Comparison of ENCODE assay signal across 26 cellular contexts in the genomic region with DNA sequence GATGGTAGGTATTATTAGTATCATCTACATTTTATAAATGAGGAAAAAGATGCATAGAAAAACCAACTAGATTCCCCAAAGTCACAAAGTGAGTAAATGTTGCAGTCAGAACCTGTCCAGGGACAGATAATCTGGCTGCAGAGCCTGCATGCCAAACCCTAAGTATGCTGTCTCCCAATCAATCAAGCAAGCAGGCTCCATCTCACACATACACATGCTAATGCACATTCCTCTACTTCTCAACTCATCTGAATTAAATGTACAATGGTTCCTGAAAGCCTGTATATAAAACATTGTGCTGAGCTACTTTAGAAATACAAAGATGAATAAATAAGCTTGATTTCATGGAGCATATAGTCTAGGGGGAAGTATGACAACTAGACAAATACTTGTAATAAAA.
DNase-seq lines count a peak whose midpoint lies in the region; ATAC-seq and TF ChIP-seq lines count a peak whose summit lies in the region.
"Had no signal": no experiment of that assay in that cellular context is flagged by ENCODE, and none has a peak within 500 bp of the region (broad histone marks: within the 10 kb centered on the region; RNA-seq: fewer than 3 reads in every experiment).

No MANE protein-coding gene starts in this region.

- H3K9me3 Mint-ChIP-seq in activated T-cell treated with anti-CD3 and anti-CD28 coated beads, Interleukin-2, amount 50 U/mL, for 72 hours, result peaks cover 2 to 7% of the 10 kb centered on the region in 2 donors
- peaks cover 2% of the 10 kb centered on the region for H3K9me3 Mint-ChIP-seq in CD8-positive, alpha-beta T cell
- peaks cover 10 to 17% of the 10 kb centered on the region in 2 donors for H3K9me3 Mint-ChIP-seq in activated naive CD4-positive, alpha-beta T cell treated with anti-CD3 and anti-CD28 coated beads, Interleukin-2, amount 50 U/mL, for 72 hours
- peaks cover 0 to 2% of the 10 kb centered on the region in 2 donors for H3K9me3 Mint-ChIP-seq in natural killer cell

- peaks cover 91% of the 10 kb centered on the region for H3K4me1 Mint-ChIP-seq in activated T-cell treated with anti-CD3 and anti-CD28 coated beads, Interleukin-2, amount 50 U/mL, for 72 hours (ENCODE audit: low read depth)
- peaks cover 89% of the 10 kb centered on the region for H3K4me1 Mint-ChIP-seq in CD8-positive, alpha-beta T cell (ENCODE audit: low read depth)
- H3K4me1 Mint-ChIP-seq in natural killer cell, result peaks cover 88 to 97% of the 10 kb centered on the region in 2 donors
- H3K4me1 Mint-ChIP-seq: nephron progenitor cell had no signal

- POLR2A ChIA-PET in CD8-positive, alpha-beta T cell (lab: Charles Lee), result interaction anchor here (1.3 kb wide), 1 partner anchor 15 kb away, joined by 5 read pairs; no protein-coding TSS in a partner anchor

- H3K27ac ChIP-seq in CD8-positive, alpha-beta T cell (ENCODE audit: low read depth, low read length), result no peak overlapping the region
- H3K27ac ChIP-seq: brain microvascular endothelial cell, C4-2B, foreskin keratinocyte, heart right ventricle, pancreas, testis, uterus, WERI-Rb-1 had no signal

- CTCF ChIA-PET in CD8-positive, alpha-beta T cell (lab: Charles Lee), result interaction anchor here (0.6 kb wide), 1 partner anchor 369 kb away, joined by 3 read pairs; no protein-coding TSS in a partner anchor

- no peaks in the 10 kb centered on the region for H3K27me3 Mint-ChIP-seq in activated T-cell treated with anti-CD3 and anti-CD28 coated beads, Interleukin-2, amount 50 U/mL, for 72 hours (ENCODE audit: low read depth)
- no peaks in the 10 kb centered on the region for H3K27me3 Mint-ChIP-seq in CD8-positive, alpha-beta T cell (ENCODE audit: low read depth)
- no peaks in the 10 kb centered on the region for H3K27me3 Mint-ChIP-seq in natural killer cell (ENCODE audit: low read depth in 2 of 2)
- H3K27me3 Mint-ChIP-seq: activated CD4-positive, alpha-beta memory T cell treated with anti-CD3 and anti-CD28 coated beads for 36 hours had no signal

- no peak overlapping the region for H3K4me3 ChIP-seq in CD8-positive, alpha-beta T cell (ENCODE audit: low read depth, low read length)
- H3K4me3 ChIP-seq: pancreas, smooth muscle cell, testis, uterus had no signal

- no peaks in the 10 kb centered on the region for H3K27me3 ChIP-seq in CD8-positive, alpha-beta T cell (ENCODE audit: insufficient read depth, low read length)
- H3K27me3 ChIP-seq: brain microvascular endothelial cell, foreskin keratinocyte, heart right ventricle, pancreas, testis, uterus had no signal

- intact Hi-C loops in CD8-positive, alpha-beta T cell (cut with DNase I, micrococcal nuclease), result loop anchor here in 1 of 2 experiments (2.0 to 5.0 kb wide), 2 partner anchors 15 to 45 kb away; no protein-coding TSS in a partner anchor
- intact Hi-C loops in natural killer cell (cut with micrococcal nuclease), result no loop called here

- H3K4me3 Mint-ChIP-seq in activated T-cell treated with anti-CD3 and anti-CD28 coated beads, Interleukin-2, amount 50 U/mL, for 72 hours, result peak overlapping the region; percentile 39 to 92
- peak overlapping the region; percentile 65 for H3K4me3 Mint-ChIP-seq in CD8-positive, alpha-beta T cell
- H3K4me3 Mint-ChIP-seq in natural killer cell, result peak overlapping the region; percentile 84
- H3K4me3 Mint-ChIP-seq: H9, nephron progenitor cell had no signal

- H3K4me1 ChIP-seq in CD8-positive, alpha-beta T cell (ENCODE audit: insufficient read depth, low read length), result peaks cover 61% of the 10 kb centered on the region
- H3K4me1 ChIP-seq: foreskin keratinocyte, pancreas, testis, uterus had no signal

- peak overlapping the region; percentile 91 for H3K27ac Mint-ChIP-seq in activated T-cell treated with anti-CD3 and anti-CD28 coated beads, Interleukin-2, amount 50 U/mL, for 72 hours
- peak overlapping the region; percentile 76 for H3K27ac Mint-ChIP-seq in CD8-positive, alpha-beta T cell
- H3K27ac Mint-ChIP-seq in activated naive CD4-positive, alpha-beta T cell treated with anti-CD3 and anti-CD28 coated beads, Interleukin-2, amount 50 U/mL, for 72 hours, result peak overlapping the region; percentile 13 to 77
- peak overlapping the region; percentile 90 for H3K27ac Mint-ChIP-seq in natural killer cell
- H3K27ac Mint-ChIP-seq: activated CD4-positive, alpha-beta memory T cell treated with anti-CD3 and anti-CD28 coated beads for 36 hours; H9; nephron progenitor cell had no signal

- no peak for ATAC-seq in activated T-cell treated with anti-CD3 and anti-CD28 coated beads, Interleukin-2, amount 50 U/mL, for 72 hours (replicated peaks in 1 of 2)
- ATAC-seq in CD8-positive, alpha-beta T cell, result no peak
- ATAC-seq in activated naive CD4-positive, alpha-beta T cell treated with anti-CD3 and anti-CD28 coated beads, Interleukin-2, amount 50 U/mL, for 72 hours, result no peak
- ATAC-seq in natural killer cell (no peak), GM18502 (IDR thresholded peaks at IDR 0.05; ENCODE audit: poor library complexity, unreplicated experiment) (no peak)
- ATAC-seq: foreskin keratinocyte, heart right ventricle, pancreas had no signal

- DNase-seq in activated T-cell treated with anti-CD3 and anti-CD28 coated beads, Interleukin-2, amount 50 U/mL, for 72 hours, result no peak
- DNase-seq in activated T-cell treated with anti-CD3 and anti-CD28 coated beads, Interleukin-2, amount 50 U/mL, for 1 hour, result no peak
- no peak for DNase-seq in CD8-positive, alpha-beta T cell
- DNase-seq in activated naive CD4-positive, alpha-beta T cell treated with anti-CD3 and anti-CD28 coated beads, Interleukin-2, amount 50 U/mL, for 72 hours (ENCODE audit: low spot score in 2 of 2), result no peak
- DNase-seq in natural killer cell, result no peak
- DNase-seq in NCI-H2081 (lab: John Stamatoyannopoulos, UW), result no peak
- DNase-seq in iPS-NIHi7 (ENCODE audit: extremely low spot score), result no peak
- DNase-seq: ACHN; activated CD4-positive, alpha-beta memory T cell treated with anti-CD3 and anti-CD28 coated beads for 36 hours; brain microvascular endothelial cell; effector memory CD4-positive, alpha-beta T cell; foreskin keratinocyte; H9; heart right ventricle; NCI-H1048; NCI-H1694 treated with DMSO at 0.1 percent for 48 hours; NCI-H69; nephron progenitor cell; pancreas; stimulated activated CD4-positive, alpha-beta T cell treated with anti-CD3 and anti-CD28 coated beads, Interleukin-2, amount 100 ng/mL, for 24 hours; testis; uterus; WERI-Rb-1 had no signal

- no peaks in the 10 kb centered on the region for H3K36me3 ChIP-seq in CD8-positive, alpha-beta T cell (ENCODE audit: insufficient read depth, low read length)
- H3K36me3 ChIP-seq: brain microvascular endothelial cell, pancreas, uterus had no signal

- H3K9me3 ChIP-seq in CD8-positive, alpha-beta T cell (ENCODE audit: low read length), result no peaks in the 10 kb centered on the region
- H3K9me3 ChIP-seq: pancreas, testis, uterus had no signal

- no peak for TF ChIP-seq CTCF in CD8-positive, alpha-beta T cell (IDR thresholded peaks at IDR 0.05)
- TF ChIP-seq CTCF in natural killer cell (IDR thresholded peaks at IDR 0.05), result no peak

- peaks cover 22 to 68% of the 10 kb centered on the region in 2 donors for H3K36me3 Mint-ChIP-seq in activated T-cell treated with anti-CD3 and anti-CD28 coated beads, Interleukin-2, amount 50 U/mL, for 72 hours (ENCODE audit: insufficient read depth in 2 of 2)
- H3K36me3 Mint-ChIP-seq in CD8-positive, alpha-beta T cell, result peaks cover 56% of the 10 kb centered on the region
- H3K36me3 Mint-ChIP-seq in activated naive CD4-positive, alpha-beta T cell treated with anti-CD3 and anti-CD28 coated beads, Interleukin-2, amount 50 U/mL, for 72 hours, result peaks cover 52 to 95% of the 10 kb centered on the region in 2 donors
- peaks cover 22% of the 10 kb centered on the region for H3K36me3 Mint-ChIP-seq in natural killer cell
